ENCODE assay signal across 1 cellular context in the genomic region with DNA sequence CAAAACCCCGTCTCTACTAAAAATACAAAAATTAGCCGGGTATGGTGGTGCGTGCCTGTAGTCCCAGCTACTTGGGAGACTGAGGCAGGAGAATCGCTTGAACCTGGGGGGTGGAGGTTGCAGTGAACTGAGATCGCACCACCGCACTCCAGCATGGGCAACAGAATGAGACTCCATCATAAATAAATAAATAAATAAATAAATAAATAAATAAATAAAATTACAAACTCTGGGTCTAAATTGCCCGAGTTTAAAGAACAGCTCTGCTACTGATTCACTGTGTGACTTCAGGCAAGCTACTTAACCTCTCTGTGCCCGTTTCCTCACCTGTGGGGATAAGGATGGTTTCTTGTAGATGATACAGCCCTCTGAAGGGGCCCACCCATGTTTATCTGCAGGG.
TF ChIP-seq lines count a peak whose summit lies in the region.

No MANE protein-coding gene starts in this region.

TF ChIP-seq in HEK293, 187 proteins besides CTCF, POLR2A, EP300 and RAD21 (continued from another document):
- TF ChIP-seq, protein P1, sequence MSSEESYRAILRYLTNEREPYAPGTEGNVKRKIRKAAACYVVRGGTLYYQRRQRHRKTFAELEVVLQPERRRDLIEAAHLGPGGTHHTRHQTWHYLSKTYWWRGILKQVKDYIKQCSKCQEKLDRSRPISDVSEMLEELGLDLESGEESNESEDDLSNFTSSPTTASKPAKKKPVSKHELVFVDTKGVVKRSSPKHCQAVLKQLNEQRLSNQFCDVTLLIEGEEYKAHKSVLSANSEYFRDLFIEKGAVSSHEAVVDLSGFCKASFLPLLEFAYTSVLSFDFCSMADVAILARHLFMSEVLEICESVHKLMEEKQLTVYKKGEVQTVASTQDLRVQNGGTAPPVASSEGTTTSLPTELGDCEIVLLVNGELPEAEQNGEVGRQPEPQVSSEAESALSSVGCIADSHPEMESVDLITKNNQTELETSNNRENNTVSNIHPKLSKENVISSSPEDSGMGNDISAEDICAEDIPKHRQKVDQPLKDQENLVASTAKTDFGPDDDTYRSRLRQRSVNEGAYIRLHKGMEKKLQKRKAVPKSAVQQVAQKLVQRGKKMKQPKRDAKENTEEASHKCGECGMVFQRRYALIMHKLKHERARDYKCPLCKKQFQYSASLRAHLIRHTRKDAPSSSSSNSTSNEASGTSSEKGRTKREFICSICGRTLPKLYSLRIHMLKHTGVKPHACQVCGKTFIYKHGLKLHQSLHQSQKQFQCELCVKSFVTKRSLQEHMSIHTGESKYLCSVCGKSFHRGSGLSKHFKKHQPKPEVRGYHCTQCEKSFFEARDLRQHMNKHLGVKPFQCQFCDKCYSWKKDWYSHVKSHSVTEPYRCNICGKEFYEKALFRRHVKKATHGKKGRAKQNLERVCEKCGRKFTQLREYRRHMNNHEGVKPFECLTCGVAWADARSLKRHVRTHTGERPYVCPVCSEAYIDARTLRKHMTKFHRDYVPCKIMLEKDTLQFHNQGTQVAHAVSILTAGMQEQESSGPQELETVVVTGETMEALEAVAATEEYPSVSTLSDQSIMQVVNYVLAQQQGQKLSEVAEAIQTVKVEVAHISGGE (tag by site-specific recombination; conservative IDR thresholded peaks at IDR 0.05; ENCODE audit: low read depth), result peak; percentile 83
- TF ChIP-seq ZNF654 (tag by site-specific recombination; IDR thresholded peaks at IDR 0.05; ENCODE audit: low read depth), result peak; percentile 23; the same call in 1 of the 2 replicates
